In the genomic region with DNA sequence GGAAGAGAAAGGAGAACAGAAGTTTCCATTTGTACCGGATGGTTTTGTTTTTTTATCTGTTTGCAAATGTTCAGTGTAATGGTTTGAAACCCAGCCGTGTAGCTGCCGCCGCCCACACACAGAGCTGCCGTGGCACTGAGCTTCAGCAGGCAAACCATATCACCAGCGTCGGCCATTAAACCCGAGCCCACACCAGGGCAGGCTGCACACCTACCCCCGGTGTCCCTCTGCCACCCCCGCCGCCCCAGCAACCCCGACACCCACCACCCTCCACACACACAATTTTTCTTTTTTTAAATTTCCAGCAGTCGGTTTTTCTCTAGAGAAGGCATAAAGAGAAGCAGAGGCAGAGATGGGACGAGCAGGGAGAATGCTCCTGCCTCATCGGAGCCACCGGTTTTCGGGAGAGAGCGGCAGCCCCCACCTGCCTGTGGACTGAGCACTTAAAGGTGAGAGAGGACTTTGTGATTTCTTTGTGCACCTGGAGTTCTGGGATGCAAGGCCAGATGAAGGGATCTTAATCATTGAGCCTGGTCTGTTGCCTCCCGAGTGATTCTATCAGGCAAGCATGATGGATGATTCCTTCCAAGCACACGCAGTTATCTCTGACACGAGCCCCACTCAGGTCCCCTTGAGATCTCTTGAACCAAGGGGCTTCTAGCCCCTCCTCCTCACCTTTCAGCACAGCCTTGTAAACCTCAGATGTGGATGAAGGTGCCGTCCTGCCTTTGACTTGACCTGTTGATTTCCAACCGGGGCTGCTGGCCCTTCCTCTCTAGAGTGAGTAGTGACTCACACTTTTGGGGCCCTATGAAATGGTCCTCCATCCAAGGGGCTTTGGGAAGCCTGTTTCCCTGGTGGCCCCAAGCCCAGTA, we compare ENCODE assay signal across 8 cellular contexts. TPM values are rescaled to one million over a fixed set of nuclear protein-coding genes. Genes with fewer than 3 reads are reported as not detected.
DNase-seq lines count a peak whose midpoint lies in the region; ATAC-seq and TF ChIP-seq lines count a peak whose summit lies in the region.
"Had no signal": no experiment of that assay in that cellular context is flagged by ENCODE, and none has a peak within 500 bp of the region (broad histone marks: within the 10 kb centered on the region; RNA-seq: fewer than 3 reads in every experiment).

No MANE protein-coding gene starts in this region.

- TF ChIP-seq POLR2A in upper lobe of left lung (IDR thresholded peaks at IDR 0.05) = no peak

- WGBS in upper lobe of left lung, 2 donors = 68 to 81% methylated on average over 23 of the region's 23 CpGs

- peak overlapping the region; percentile 99 for H3K27ac Mint-ChIP-seq in central memory CD8-positive, alpha-beta T cell (ENCODE audit: low read depth)

- H3K36me3 Mint-ChIP-seq in central memory CD8-positive, alpha-beta T cell (ENCODE audit: insufficient read depth) = peaks cover 24% of the 10 kb centered on the region

- H3K4me1 ChIP-seq in upper lobe of left lung = peaks cover 0 to 6% (median 0%) of the 10 kb centered on the region in 4 donors

- peak; percentile 17 for ATAC-seq in central memory CD8-positive, alpha-beta T cell (replicated peaks; ENCODE audit: extremely low read depth, poor library complexity, severe bottlenecking)
- ATAC-seq in upper lobe of left lung (ENCODE audit: low FRiP score in 2 of 2) (no peak), GM19452 (IDR thresholded peaks at IDR 0.05; ENCODE audit: unreplicated experiment) (no peak)

- H3K9me3 Mint-ChIP-seq in central memory CD8-positive, alpha-beta T cell = no peaks in the 10 kb centered on the region

- H3K4me3 ChIP-seq in upper lobe of left lung (peak overlapping the region in 2 of 4 donors; percentile 10 to 13), foreskin fibroblast (ENCODE audit: low read depth in 1 of 2, low read length in 2 of 2) (no peak overlapping the region)
- H3K4me3 ChIP-seq: GM23248 had no signal

- H3K4me1 Mint-ChIP-seq in central memory CD8-positive, alpha-beta T cell = peaks cover 56% of the 10 kb centered on the region

- peak; percentile 69 to 75 for DNase-seq in activated CD4-positive, alpha-beta T cell treated with anti-CD3 and anti-CD28 coated beads, Interleukin-2, amount 50 U/mL, for 4 hours
- no peak for DNase-seq in central memory CD8-positive, alpha-beta T cell (ENCODE audit: low spot score in 2 of 2)
- peak; percentile 74 for DNase-seq in stimulated activated CD4-positive, alpha-beta T cell treated with anti-CD3 and anti-CD28 coated beads, Interleukin-12 subunit alpha, Interleukin-12 subunit beta, amount 100 ng/mL, for 4 hours
- peak in 1 of 2 donors; percentile 49 for DNase-seq in upper lobe of left lung
- DNase-seq in G401 (ENCODE audit: low spot score) = no peak
- DNase-seq in foreskin fibroblast = no peak
- DNase-seq: GM23248 had no signal

- peak overlapping the region; percentile 76 for H3K4me3 Mint-ChIP-seq in central memory CD8-positive, alpha-beta T cell

- H3K36me3 ChIP-seq in upper lobe of left lung = no peaks in the 10 kb centered on the region

- H3K27ac ChIP-seq in upper lobe of left lung = peak overlapping the region in 3 of 4 donors; percentile 35 to 66 (median 41)
- H3K27ac ChIP-seq: GM23248 had no signal

- no peak for TF ChIP-seq EP300 in upper lobe of left lung (IDR thresholded peaks at IDR 0.05)

- H3K27me3 Mint-ChIP-seq in central memory CD8-positive, alpha-beta T cell = no peaks in the 10 kb centered on the region

- no peaks in the 10 kb centered on the region for H3K9me3 ChIP-seq in upper lobe of left lung

- no peaks in the 10 kb centered on the region for H3K27me3 ChIP-seq in upper lobe of left lung

- in situ Hi-C loops in G401 (cut with HindIII; ENCODE audit: low sequenced_read_pairs) = no loop called here

- TF ChIP-seq CTCF in upper lobe of left lung (IDR thresholded peaks at IDR 0.05) (no peak), foreskin fibroblast (IDR thresholded peaks at IDR 0.05; ENCODE audit: low read depth, low read length) (no peak)

RNA-seq across cellular contexts. Expression of a gene that starts 17.5 kb away (rescaled TPM):
- 1 to 10 TPM in 5 of 6 donors, under 1 TPM in 1; 0.98 to 6.2 (median 2.8) TPM for total RNA-seq in upper lobe of left lung
- total RNA-seq in G401 (2014; rRNA removed; shearing (Covaris generic)) = not detected in 2 replicates
- total RNA-seq: GM23248 had no signal

Comparison
In these comparisons a context has a peak if more than half of its experiments do, and no peak if none do; other contexts are left out.
1. DNase-seq: peak in activated CD4-positive, alpha-beta T cell treated with anti-CD3 and anti-CD28 coated beads, Interleukin-2, amount 50 U/mL, for 4 hours (2 of 2) and stimulated activated CD4-positive, alpha-beta T cell treated with anti-CD3 and anti-CD28 coated beads, Interleukin-12 subunit alpha, Interleukin-12 subunit beta, amount 100 ng/mL, for 4 hours (single experiment); none in central memory CD8-positive, alpha-beta T cell (0 of 2), G401 (single experiment) and foreskin fibroblast (0 of 2).